In genomic region chr9:100213730-100214477, GRCh38 we compare ENCODE assay signal across 18 cellular contexts.
DNase-seq lines count a peak whose midpoint lies in the region; ATAC-seq and TF ChIP-seq lines count a peak whose summit lies in the region.
"Had no signal": no experiment of that assay in that cellular context is flagged by ENCODE, and none has a peak within 500 bp of the region (broad histone marks: within the 10 kb centered on the region; RNA-seq: fewer than 3 reads in every experiment).

No MANE protein-coding gene starts in this region.

- no peak overlapping the region for H3K27ac ChIP-seq in heart right ventricle
- H3K27ac ChIP-seq: cardiac muscle cell, right lobe of liver, SK-N-MC had no signal

- peaks cover 0 to 6% (median 0%) of the 10 kb centered on the region in 9 donors for H3K36me3 ChIP-seq in heart right ventricle
- H3K36me3 ChIP-seq: cardiac muscle cell, right lobe of liver had no signal

- no peak for TF ChIP-seq CTCF in heart right ventricle (IDR thresholded peaks at IDR 0.05)

- WGBS in heart right ventricle, 2 donors: 72 to 75% methylated on average over 5 of the region's 5 CpGs

- intact Hi-C loops in heart right ventricle (cut with DNase I): loop anchor here in 5 of 10 donors (5.0 to 10.0 kb wide), 7 partner anchors 99 to 949 kb away; partner anchors contain the start of gene NR4A3 (in 1 of the 5)

- peaks cover 0 to 15% (median 0%) of the 10 kb centered on the region in 9 donors for H3K4me1 ChIP-seq in heart right ventricle
- H3K4me1 ChIP-seq: right lobe of liver had no signal

- H3K9me3 ChIP-seq in heart right ventricle: no peaks in the 10 kb centered on the region
- H3K9me3 ChIP-seq: right lobe of liver had no signal

- no peak overlapping the region for H3K4me3 ChIP-seq in heart right ventricle
- H3K4me3 ChIP-seq: cardiac muscle cell, right lobe of liver, SK-N-MC had no signal

- DNase-seq in A172 (ENCODE audit: low spot score) (peak; percentile 38), HK-2 (ENCODE audit: unreplicated experiment) (peak; percentile 12), amniotic stem cell (lab: John Stamatoyannopoulos, UW) (peak; percentile 4), hepatic stellate cell (ENCODE audit: low spot score) (peak; percentile 9), GM19240 (ENCODE audit: insufficient read length, low spot score) (no peak), heart right ventricle (no peak), iPS-NIHi7 (ENCODE audit: extremely low spot score) (no peak)
- DNase-seq: activated gamma-delta T cell treated with Interleukin-2 at 50 U/mL for 16 hours; DMS 273 treated with DMSO at 0.1 percent for 48 hours; effector memory CD8-positive, alpha-beta T cell; H9; left ventricle myocardium superior; MV-4-11; nephron progenitor cell; right lobe of liver had no signal

- ATAC-seq in HG03378 (IDR thresholded peaks at IDR 0.05; ENCODE audit: unreplicated experiment) (no peak), heart right ventricle (no peak)
- ATAC-seq: effector memory CD8-positive, alpha-beta T cell; left ventricle myocardium superior; right lobe of liver had no signal

- H3K27me3 ChIP-seq in heart right ventricle: no peaks in the 10 kb centered on the region
- H3K27me3 ChIP-seq: cardiac muscle cell, right lobe of liver had no signal

Comparison
In these comparisons a context has a peak if more than half of its experiments do, and no peak if none do; other contexts are left out.
1. DNase-seq: peak in A172 (single experiment), HK-2 (single experiment), amniotic stem cell (single experiment) and hepatic stellate cell (single experiment); none in GM19240 (single experiment), heart right ventricle (0 of 2) and iPS-NIHi7 (single experiment).